In genomic region chr14:55782166-55782565, GRCh38 we compare ENCODE assay signal across 2 cellular contexts.
TF ChIP-seq lines count a peak whose summit lies in the region.

No MANE protein-coding gene starts in this region.

TF ChIP-seq in IMR-90, 13 proteins besides CTCF, POLR2A, EP300 and RAD21 (continued from another document):
- TF ChIP-seq SMC3 (IDR thresholded peaks at IDR 0.05; ENCODE audit: low read depth, low read length): no peak
- TF ChIP-seq MAZ (IDR thresholded peaks at IDR 0.05; ENCODE audit: borderline replicate concordance, low read depth, low read length): no peak
- no peak for TF ChIP-seq USF2 (IDR thresholded peaks at IDR 0.05; ENCODE audit: low read depth, low read length)
- no peak for TF ChIP-seq NFE2L2 (IDR thresholded peaks at IDR 0.05; ENCODE audit: low read depth, low read length)
- no peak for TF ChIP-seq MAFK (IDR thresholded peaks at IDR 0.05; ENCODE audit: low read depth, low read length)
- TF ChIP-seq, protein P1, sequence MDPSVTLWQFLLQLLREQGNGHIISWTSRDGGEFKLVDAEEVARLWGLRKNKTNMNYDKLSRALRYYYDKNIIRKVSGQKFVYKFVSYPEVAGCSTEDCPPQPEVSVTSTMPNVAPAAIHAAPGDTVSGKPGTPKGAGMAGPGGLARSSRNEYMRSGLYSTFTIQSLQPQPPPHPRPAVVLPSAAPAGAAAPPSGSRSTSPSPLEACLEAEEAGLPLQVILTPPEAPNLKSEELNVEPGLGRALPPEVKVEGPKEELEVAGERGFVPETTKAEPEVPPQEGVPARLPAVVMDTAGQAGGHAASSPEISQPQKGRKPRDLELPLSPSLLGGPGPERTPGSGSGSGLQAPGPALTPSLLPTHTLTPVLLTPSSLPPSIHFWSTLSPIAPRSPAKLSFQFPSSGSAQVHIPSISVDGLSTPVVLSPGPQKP (IDR thresholded peaks at IDR 0.05; ENCODE audit: borderline replicate concordance, low read depth, low read length): no peak
- no peak for TF ChIP-seq BHLHE40 (IDR thresholded peaks at IDR 0.05; ENCODE audit: low read depth, low read length)
- TF ChIP-seq RFX5 (IDR thresholded peaks at IDR 0.05; ENCODE audit: low read depth, low read length): no peak
- TF ChIP-seq RCOR1 (IDR thresholded peaks at IDR 0.05; ENCODE audit: insufficient replicate concordance, low read length): no peak
- no peak for TF ChIP-seq FOS (IDR thresholded peaks at IDR 0.05; ENCODE audit: low read depth, low read length)
- no peak for TF ChIP-seq CEBPB (IDR thresholded peaks at IDR 0.05; ENCODE audit: low read depth, low read length)
- TF ChIP-seq MXI1 (IDR thresholded peaks at IDR 0.05; ENCODE audit: borderline replicate concordance, low read depth, low read length): no peak

TF ChIP-seq in K562, 482 proteins besides CTCF, POLR2A, EP300 and RAD21 (continued from another document):
- TF ChIP-seq RBM25 (IDR thresholded peaks at IDR 0.05; ENCODE audit: low read depth, low read length, severe bottlenecking): peak; percentile 83
- 0 out of 2 replicates have a peak, but pooled peaks have one; percentile 42 for TF ChIP-seq BCOR (IDR thresholded peaks at IDR 0.05)
- 0 out of 2 replicates have a peak, but pooled peaks have one; percentile 22 for TF ChIP-seq ADNP (tag; IDR thresholded peaks at IDR 0.05)
- TF ChIP-seq ZNF354B (CRISPR knock-in tag; IDR thresholded peaks at IDR 0.05): no peak
TF ChIP-seq in K562: peak in this region for 3.
